ENCODE assay signal across 8 cellular contexts in the genomic region with DNA sequence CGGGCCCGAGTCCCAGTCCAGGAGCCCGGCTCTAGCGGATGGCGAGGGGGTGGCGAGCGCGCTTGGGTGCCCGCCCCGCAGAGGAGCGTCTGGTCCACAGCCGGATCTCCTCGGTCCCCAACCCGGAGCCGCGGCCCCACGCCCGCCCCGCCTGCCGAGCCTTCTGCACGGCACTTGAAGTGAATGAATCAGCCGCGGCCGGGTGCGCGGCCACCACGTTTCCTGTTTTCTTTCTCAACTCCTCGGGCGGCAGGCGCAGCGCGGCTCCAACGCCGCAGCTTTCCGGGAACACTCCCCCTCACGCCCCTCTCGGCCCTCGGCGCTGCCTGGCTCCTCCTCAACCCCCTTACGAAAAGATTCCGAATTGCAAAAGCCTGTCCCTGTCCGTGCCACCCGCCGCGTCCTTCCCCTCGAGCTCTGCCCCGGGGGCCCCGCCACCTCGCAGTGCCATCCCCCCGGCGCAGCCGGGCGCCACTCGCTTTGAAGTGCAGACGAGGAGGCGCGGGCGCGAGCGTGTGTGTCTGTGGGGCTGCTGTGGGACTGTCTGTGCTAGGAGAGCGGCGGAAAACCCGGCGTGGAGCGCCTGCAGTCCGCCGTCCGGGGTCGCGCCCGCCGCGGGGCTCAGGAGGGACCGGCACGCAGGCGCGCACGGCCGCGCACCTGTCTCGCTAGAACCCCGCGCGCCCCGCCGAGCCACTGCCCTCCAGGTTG.
DNase-seq lines count a peak whose midpoint lies in the region; ATAC-seq and TF ChIP-seq lines count a peak whose summit lies in the region.

No MANE protein-coding gene starts in this region.

- peaks cover 48% of the 10 kb centered on the region for H3K27me3 ChIP-seq in GM23338 (ENCODE audit: insufficient read depth)
- H3K27me3 ChIP-seq in kidney epithelial cell (ENCODE audit: control insufficient read depth, insufficient read depth, low read length): no peaks in the 10 kb centered on the region

- H3K4me2 ChIP-seq in GM23338: peak overlapping the region; percentile 77

- no peaks in the 10 kb centered on the region for H3K9me3 Mint-ChIP-seq in GM23338
- no peaks in the 10 kb centered on the region for H3K9me3 Mint-ChIP-seq in central memory CD8-positive, alpha-beta T cell

- H3K36me3 Mint-ChIP-seq in GM23338 (ENCODE audit: low read depth): no peaks in the 10 kb centered on the region
- peaks cover 15% of the 10 kb centered on the region for H3K36me3 Mint-ChIP-seq in central memory CD8-positive, alpha-beta T cell (ENCODE audit: insufficient read depth)

- peak; percentile 80 for DNase-seq in GF-D8 (lab: John Stamatoyannopoulos, UW)
- DNase-seq in GM23338 (ENCODE audit: low spot score): peak; percentile 82
- peak; percentile 80 for DNase-seq in M059J (ENCODE audit: low read depth)
- peak; percentile 84 for DNase-seq in activated CD4-positive, CD25-positive, alpha-beta regulatory T cell treated with anti-CD3 and anti-CD28 coated beads, Interleukin-2, amount 50 U/mL, for 72 hours
- DNase-seq in central memory CD8-positive, alpha-beta T cell (ENCODE audit: low spot score in 2 of 2): peak; percentile 78 to 88
- DNase-seq in kidney epithelial cell (ENCODE audit: low read depth): no peak
- DNase-seq in stimulated activated CD4-positive, alpha-beta T cell treated with anti-CD3 and anti-CD28 coated beads, Interleukin-1b, Interleukin-23, amount 100 ng/mL, for 24 hours (ENCODE audit: low read depth in 4 of 4, low spot score in 1 of 4): peak; percentile 54 to 84 (median 65)
- no peak for DNase-seq in NCI-H1930 (lab: John Stamatoyannopoulos, UW)

- peak; percentile 76 for ATAC-seq in GM23338
- peak; percentile 80 for ATAC-seq in central memory CD8-positive, alpha-beta T cell (replicated peaks; ENCODE audit: extremely low read depth, poor library complexity, severe bottlenecking)

- peak overlapping the region; percentile 89 for H3K4me3 Mint-ChIP-seq in GM23338
- H3K4me3 Mint-ChIP-seq in central memory CD8-positive, alpha-beta T cell: peak overlapping the region; percentile 92

- H3F3A ChIP-seq in GM23338 (replicated peaks; ENCODE audit: low read depth): no peaks in the 10 kb centered on the region

- H3K36me3 ChIP-seq in GM23338 (ENCODE audit: insufficient read depth): no peaks in the 10 kb centered on the region
- no peaks in the 10 kb centered on the region for H3K36me3 ChIP-seq in kidney epithelial cell (ENCODE audit: control insufficient read depth, insufficient read depth, low read length)

- TF ChIP-seq CTCF in GM23338 (conservative IDR thresholded peaks at IDR 0.05; ENCODE audit: low read depth in 2 of 2): no peak
- TF ChIP-seq CTCF in kidney epithelial cell (IDR thresholded peaks at IDR 0.05; ENCODE audit: insufficient read depth, low read length, poor library complexity, severe bottlenecking): no peak

- H3K4me1 Mint-ChIP-seq in GM23338: peaks cover 10% of the 10 kb centered on the region; the same call in 2 of the 3 replicates
- H3K4me1 Mint-ChIP-seq in central memory CD8-positive, alpha-beta T cell: peaks cover 44% of the 10 kb centered on the region

- peaks cover 8% of the 10 kb centered on the region for H3K4me1 ChIP-seq in GM23338 (ENCODE audit: insufficient read depth)

- H2AFZ ChIP-seq in GM23338: peak overlapping the region; percentile 96

- no peak overlapping the region for H3K27ac Mint-ChIP-seq in GM23338
- peak overlapping the region; percentile 96 for H3K27ac Mint-ChIP-seq in central memory CD8-positive, alpha-beta T cell (ENCODE audit: low read depth)

- H4K20me1 ChIP-seq in GM23338 (replicated peaks; ENCODE audit: insufficient read depth): no peaks in the 10 kb centered on the region

- H3K27ac ChIP-seq in GM23338 (ENCODE audit: low read depth): no peak overlapping the region

- H3K4me3 ChIP-seq in GM23338 (peak overlapping the region; percentile 91), kidney epithelial cell (ENCODE audit: low read depth, low read length) (peak overlapping the region; percentile 66)

- H3K27me3 Mint-ChIP-seq in GM23338 (ENCODE audit: insufficient read depth, low read depth, poor library complexity): peaks cover 27% of the 10 kb centered on the region
- no peaks in the 10 kb centered on the region for H3K27me3 Mint-ChIP-seq in central memory CD8-positive, alpha-beta T cell

- H3K79me2 ChIP-seq in GM23338 (replicated peaks; ENCODE audit: insufficient read depth): no peaks in the 10 kb centered on the region; the same call in 1 of the 2 replicates

- H3K9me2 ChIP-seq in GM23338 (ENCODE audit: insufficient read depth): no peaks in the 10 kb centered on the region

TF ChIP-seq in GM23338, 12 proteins besides CTCF, POLR2A, EP300 and RAD21 (continues in another document):
- TF ChIP-seq POLR2AphosphoS5 (IDR thresholded peaks at IDR 0.05; ENCODE audit: low read depth): no peak
- TF ChIP-seq ZNF331 (CRISPR knock-in tag; IDR thresholded peaks at IDR 0.05; ENCODE audit: low read depth): no peak
- TF ChIP-seq EZH2 (IDR thresholded peaks at IDR 0.05; ENCODE audit: low read depth, unreplicated experiment): no peak
- no peak for TF ChIP-seq EZH2phosphoT487 (IDR thresholded peaks at IDR 0.05; ENCODE audit: unreplicated experiment)
- no peak for TF ChIP-seq ZNF114 (CRISPR knock-in tag; IDR thresholded peaks at IDR 0.05)
- TF ChIP-seq STAT1 (IDR thresholded peaks at IDR 0.05; ENCODE audit: unreplicated experiment): no peak
- no peak for TF ChIP-seq JUNB (IDR thresholded peaks at IDR 0.05; ENCODE audit: unreplicated experiment)
- no peak for TF ChIP-seq CREB1 (CRISPR knock-in tag; IDR thresholded peaks at IDR 0.05; ENCODE audit: low read depth)
- no peak for TF ChIP-seq ZNF462 (CRISPR knock-in tag; IDR thresholded peaks at IDR 0.05)

Comparison
In these comparisons a context has a peak if more than half of its experiments do, and no peak if none do; other contexts are left out.
1. DNase-seq: peak in GF-D8 (single experiment), GM23338 (single experiment), M059J (single experiment), activated CD4-positive, CD25-positive, alpha-beta regulatory T cell treated with anti-CD3 and anti-CD28 coated beads, Interleukin-2, amount 50 U/mL, for 72 hours (single experiment), central memory CD8-positive, alpha-beta T cell (2 of 2) and stimulated activated CD4-positive, alpha-beta T cell treated with anti-CD3 and anti-CD28 coated beads, Interleukin-1b, Interleukin-23, amount 100 ng/mL, for 24 hours (4 of 4); none in kidney epithelial cell (single experiment) and NCI-H1930 (0 of 2).